Comparison of ENCODE assay signal across 1 cellular context in the genomic region with DNA sequence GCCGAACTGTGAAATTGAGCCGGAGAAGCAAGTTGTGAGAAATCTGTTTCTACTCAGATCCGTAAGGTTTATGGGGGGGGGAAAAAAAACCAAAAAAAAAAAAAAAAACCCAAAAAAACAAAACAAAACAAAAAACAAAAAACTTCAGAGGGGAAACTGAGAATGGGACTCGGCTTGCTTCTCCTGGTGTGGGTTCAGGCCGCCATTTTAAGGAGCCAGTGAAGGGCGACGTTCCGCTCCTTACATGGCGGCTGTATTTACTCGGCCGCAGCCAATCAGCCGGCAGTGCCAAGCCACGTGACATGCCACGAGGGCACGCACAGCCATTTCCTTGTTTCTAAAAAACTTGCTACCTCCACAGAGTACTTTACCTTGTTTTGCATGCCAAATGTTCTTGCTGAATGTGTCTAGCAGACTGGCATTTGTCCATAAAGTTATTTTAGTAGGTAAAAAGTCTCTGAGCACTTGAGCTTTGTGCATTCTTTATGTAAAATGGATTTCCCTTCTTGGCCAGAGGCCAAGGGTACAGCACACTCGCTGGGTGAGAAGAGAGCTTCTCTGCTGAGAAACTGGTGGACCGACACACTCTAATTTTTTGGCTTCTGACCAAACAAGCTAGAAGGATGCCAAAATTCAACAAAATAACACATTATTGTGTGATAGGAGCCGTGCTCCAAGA.
TF ChIP-seq lines count a peak whose summit lies in the region.

No MANE protein-coding gene starts in this region.

TF ChIP-seq in HepG2, 621 proteins besides CTCF, POLR2A, EP300 and RAD21 (continued from another document):
- peak; percentile 57; the same call in 1 of the 2 replicates for TF ChIP-seq PPARG (CRISPR knock-in tag; conservative IDR thresholded peaks at IDR 0.05)
- TF ChIP-seq USF2 (IDR thresholded peaks at IDR 0.05; ENCODE audit: low read depth, low read length), result peak; percentile 93
- TF ChIP-seq USF2 (CRISPR knock-in tag; IDR thresholded peaks at IDR 0.05; ENCODE audit: borderline replicate concordance), result peak; percentile 94; the same call in 1 of the 2 replicates
- TF ChIP-seq ZSCAN29 (CRISPR knock-in tag; conservative IDR thresholded peaks at IDR 0.05), result no peak; the same call in 1 of the 2 replicates
- TF ChIP-seq RARA (CRISPR knock-in tag; IDR thresholded peaks at IDR 0.05), result no peak
- no peak for TF ChIP-seq CHCHD3 (CRISPR knock-in tag; IDR thresholded peaks at IDR 0.05)
- TF ChIP-seq ZNF747 (CRISPR knock-in tag; IDR thresholded peaks at IDR 0.05; ENCODE audit: borderline replicate concordance), result no peak
- TF ChIP-seq HIC2 (CRISPR knock-in tag; IDR thresholded peaks at IDR 0.05; ENCODE audit: low read depth), result no peak
- TF ChIP-seq, protein P1, sequence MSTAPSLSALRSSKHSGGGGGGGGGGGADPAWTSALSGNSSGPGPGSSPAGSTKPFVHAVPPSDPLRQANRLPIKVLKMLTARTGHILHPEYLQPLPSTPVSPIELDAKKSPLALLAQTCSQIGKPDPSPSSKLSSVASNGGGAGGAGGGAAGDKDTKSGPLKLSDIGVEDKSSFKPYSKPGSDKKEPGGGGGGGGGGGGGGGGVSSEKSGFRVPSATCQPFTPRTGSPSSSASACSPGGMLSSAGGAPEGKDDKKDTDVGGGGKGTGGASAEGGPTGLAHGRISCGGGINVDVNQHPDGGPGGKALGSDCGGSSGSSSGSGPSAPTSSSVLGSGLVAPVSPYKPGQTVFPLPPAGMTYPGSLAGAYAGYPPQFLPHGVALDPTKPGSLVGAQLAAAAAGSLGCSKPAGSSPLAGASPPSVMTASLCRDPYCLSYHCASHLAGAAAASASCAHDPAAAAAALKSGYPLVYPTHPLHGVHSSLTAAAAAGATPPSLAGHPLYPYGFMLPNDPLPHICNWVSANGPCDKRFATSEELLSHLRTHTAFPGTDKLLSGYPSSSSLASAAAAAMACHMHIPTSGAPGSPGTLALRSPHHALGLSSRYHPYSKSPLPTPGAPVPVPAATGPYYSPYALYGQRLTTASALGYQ (CRISPR knock-in tag; IDR thresholded peaks at IDR 0.05), result no peak
- TF ChIP-seq SKIL (CRISPR knock-in tag; IDR thresholded peaks at IDR 0.05; ENCODE audit: borderline replicate concordance), result no peak
